Comparison of ENCODE assay signal across 11 cellular contexts in genomic region chr14:65080954-65081747, GRCh38. TPM values are rescaled to one million over a fixed set of nuclear protein-coding genes. Genes with fewer than 3 reads are reported as not detected.
DNase-seq lines count a peak whose midpoint lies in the region; ATAC-seq and TF ChIP-seq lines count a peak whose summit lies in the region.
"Had no signal": no experiment of that assay in that cellular context is flagged by ENCODE, and none has a peak within 500 bp of the region (broad histone marks: within the 10 kb centered on the region; RNA-seq: fewer than 3 reads in every experiment).

No MANE protein-coding gene starts in this region.

- H3K4me1 ChIP-seq in Loucy (ENCODE audit: insufficient read depth, low read length, poor library complexity, severe bottlenecking) (peaks cover 13% of the 10 kb centered on the region), left lung (peaks cover 6 to 68% of the 10 kb centered on the region in 2 donors), spleen (peaks cover 22 to 95% (median 60%) of the 10 kb centered on the region in 6 donors)

- peak overlapping the region; percentile 23 for H3K4me2 ChIP-seq in Loucy (ENCODE audit: low read depth, low read length, poor library complexity, severe bottlenecking)

- intact Hi-C loops in left lung (cut with DNase I), result no loop called here
- intact Hi-C loops in spleen (cut with DNase I; ENCODE audit: low total_unique reads), result no loop called here

- H3K9me3 ChIP-seq in Loucy (ENCODE audit: insufficient read depth, low read depth, low read length), result peaks cover 6% of the 10 kb centered on the region; the same call in 1 of the 2 replicates
- H3K9me3 ChIP-seq in left lung, result no peaks in the 10 kb centered on the region
- no peaks in the 10 kb centered on the region for H3K9me3 ChIP-seq in spleen

- no peak overlapping the region for H3K9ac ChIP-seq in Loucy (ENCODE audit: low read depth, low read length, poor library complexity, severe bottlenecking)

- H3K27ac Mint-ChIP-seq in endothelial cell (ENCODE audit: unreplicated experiment), result no peak overlapping the region
- H3K27ac Mint-ChIP-seq: T-helper 1 cell treated with Interleukin-12 subunit alpha and Interleukin-12 subunit beta and Interleukin-4 antibody, amounts not matched to agents 30 μg/mL and 1 μg/mL, for 36 hours had no signal

- no peak overlapping the region for H3K27ac ChIP-seq in brain microvascular endothelial cell
- H3K27ac ChIP-seq in left lung, result peak overlapping the region in 1 of 2 donors; percentile 83
- H3K27ac ChIP-seq in spleen, result peak overlapping the region; percentile 43 to 88 (median 73)

- no peak overlapping the region for H2AFZ ChIP-seq in Loucy (ENCODE audit: low read length)

- TF ChIP-seq POLR2A in spleen (IDR thresholded peaks at IDR 0.05), result no peak

- peaks cover 21% of the 10 kb centered on the region for H3K4me1 Mint-ChIP-seq in endothelial cell (ENCODE audit: unreplicated experiment)

- no peaks in the 10 kb centered on the region for H3K9me3 Mint-ChIP-seq in endothelial cell (ENCODE audit: unreplicated experiment)

- H3K9me2 ChIP-seq in Loucy (replicated peaks; ENCODE audit: low read depth, low read length), result no peaks in the 10 kb centered on the region

- 34 to 67% (median 50%) methylated on average over 2 of the region's 2 CpGs for WGBS in spleen, 5 donors

- no peak overlapping the region for H3K4me3 Mint-ChIP-seq in endothelial cell (ENCODE audit: unreplicated experiment)
- H3K4me3 Mint-ChIP-seq: T-helper 1 cell treated with Interleukin-12 subunit alpha and Interleukin-12 subunit beta and Interleukin-4 antibody, amounts not matched to agents 30 μg/mL and 1 μg/mL, for 36 hours had no signal

- TF ChIP-seq CTCF in Loucy (conservative IDR thresholded peaks at IDR 0.05; ENCODE audit: low read length) (no peak), brain microvascular endothelial cell (IDR thresholded peaks at IDR 0.05; ENCODE audit: low read depth, low read length, missing control alignments) (no peak), left lung (IDR thresholded peaks at IDR 0.05) (no peak), spleen (IDR thresholded peaks at IDR 0.05 in 8 of 11, conservative IDR thresholded peaks at IDR 0.05 in 3 of 11) (no peak), endothelial cell (IDR thresholded peaks at IDR 0.05; ENCODE audit: unreplicated experiment) (no peak)

- H3K27me3 ChIP-seq in Loucy (ENCODE audit: insufficient read depth, low read length, poor library complexity, severe bottlenecking) (no peaks in the 10 kb centered on the region), brain microvascular endothelial cell (replicated peaks) (no peaks in the 10 kb centered on the region), left lung (no peaks in the 10 kb centered on the region), spleen (replicated peaks in 1 of 7) (no peaks in the 10 kb centered on the region)

- DNase-seq in brain microvascular endothelial cell (peak; percentile 19), left lung (no peak), spleen (no peak), endothelial cell (ENCODE audit: low spot score) (no peak), activated gamma-delta T cell treated with Interleukin-2 at 50 U/mL for 16 hours (no peak)
- DNase-seq: effector CD4-positive, alpha-beta T cell; NCI-H69; stimulated activated naive CD4-positive, alpha-beta T cell treated with Interleukin-2 at 50 U/mL for 16 hours had no signal

- H4K20me1 ChIP-seq in Loucy (ENCODE audit: insufficient read depth, low read length, poor library complexity, severe bottlenecking), result peaks cover 22% of the 10 kb centered on the region

- no peaks in the 10 kb centered on the region for H3F3A ChIP-seq in Loucy (ENCODE audit: low read depth)

- H3K79me2 ChIP-seq in Loucy (ENCODE audit: insufficient read depth, low read length), result peaks cover 54% of the 10 kb centered on the region; the same call in 1 of the 2 replicates

- H3K36me3 ChIP-seq in Loucy (ENCODE audit: insufficient read depth, low read length) (peaks cover 87% of the 10 kb centered on the region; the same call in 1 of the 2 replicates), brain microvascular endothelial cell (replicated peaks) (peaks cover 64% of the 10 kb centered on the region), left lung (peaks cover 0 to 84% of the 10 kb centered on the region in 2 donors), spleen (peaks cover 4 to 100% (median 69%) of the 10 kb centered on the region in 6 donors)

- in situ Hi-C loops in brain microvascular endothelial cell (cut with HindIII; ENCODE audit: low pct_ligation_motif_present, low sequenced_read_pairs), result no loop called here

- H3K27me3 Mint-ChIP-seq in endothelial cell (ENCODE audit: unreplicated experiment), result no peaks in the 10 kb centered on the region

- ATAC-seq in left lung, result peak; percentile 39
- no peak for ATAC-seq in HG02938 (IDR thresholded peaks at IDR 0.05; ENCODE audit: unreplicated experiment)

- peaks cover 40% of the 10 kb centered on the region for H3K36me3 Mint-ChIP-seq in endothelial cell (ENCODE audit: low read depth, unreplicated experiment)

- H3K4me3 ChIP-seq in Loucy (ENCODE audit: low read length, poor library complexity, severe bottlenecking) (no peak overlapping the region), brain microvascular endothelial cell (ENCODE audit: low read depth, low read length) (no peak overlapping the region), left lung (no peak overlapping the region), spleen (peak overlapping the region in 1 of 8 donors; percentile 11)

RNA-seq across cellular contexts. Expression of gene MAX, which starts 21.2 kb away (rescaled TPM):
- total RNA-seq in left lung (10 to 100 TPM; 87.2 to 96.5 TPM), spleen (100 to 1,000 TPM; 100 to 162 (median 143) TPM), endothelial cell (ENCODE audit: unreplicated experiment) (76.1 TPM)
- 10 to 100 TPM; 58.7 to 79.6 (median 70.6) TPM for polyA plus RNA-seq in spleen
